Comparison of ENCODE assay signal across 14 cellular contexts in the genomic region with DNA sequence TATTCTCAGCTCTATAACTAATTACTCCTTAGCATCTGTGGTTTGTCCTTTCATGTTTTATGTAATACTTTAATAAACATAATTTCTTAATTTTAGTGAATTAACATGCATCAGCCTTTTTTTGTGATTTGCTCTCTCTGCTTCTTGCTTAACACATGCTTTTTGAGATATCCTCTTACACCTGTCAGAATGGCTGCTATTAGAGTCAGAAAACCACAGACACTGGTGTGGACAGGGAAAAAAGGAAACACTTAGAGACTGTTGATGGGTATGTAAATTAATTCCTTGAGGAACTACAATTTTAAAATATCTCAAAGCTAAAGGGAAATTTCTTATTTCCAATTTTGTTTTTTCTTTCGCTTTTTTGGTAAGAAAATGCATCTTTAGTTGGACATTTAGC.
"Had no signal": no experiment of that assay in that cellular context is flagged by ENCODE, and none has a peak within 500 bp of the region (broad histone marks: within the 10 kb centered on the region; RNA-seq: fewer than 3 reads in every experiment).

No MANE protein-coding gene starts in this region.

- H3K9me3 ChIP-seq: esophagus muscularis mucosa, gastrocnemius medialis, neutrophil, psoas muscle, right lobe of liver had no signal

- DNase-seq: effector memory CD8-positive, alpha-beta T cell; gastrocnemius medialis; islet precursor cell; mammary epithelial cell; naive thymus-derived CD8-positive, alpha-beta T cell; psoas muscle; retina; right lobe of liver; stimulated activated naive CD4-positive, alpha-beta T cell treated with Interleukin-2 at 50 U/mL for 16 hours; trophoblast cell had no signal

- H3K4me3 ChIP-seq: esophagus muscularis mucosa, gastrocnemius medialis, psoas muscle, right lobe of liver had no signal

- H3K27me3 ChIP-seq: esophagus muscularis mucosa, gastrocnemius medialis, neutrophil, right lobe of liver had no signal

- ATAC-seq: effector memory CD8-positive, alpha-beta T cell; gastrocnemius medialis; left lobe of liver; naive thymus-derived CD8-positive, alpha-beta T cell; psoas muscle; right lobe of liver had no signal

- H3K36me3 ChIP-seq: esophagus muscularis mucosa, gastrocnemius medialis, neutrophil, right lobe of liver had no signal

- H3K27ac ChIP-seq: epithelial cell of prostate, esophagus muscularis mucosa, gastrocnemius medialis, neutrophil, psoas muscle, right lobe of liver had no signal

- H3K4me1 ChIP-seq: esophagus muscularis mucosa, gastrocnemius medialis, psoas muscle, right lobe of liver had no signal
